1 cellular context compared by ENCODE assay signal in genomic region chr3:134326760-134327593, GRCh38.
A peak's percentile ranks its signal among the peaks of the same experiment; 100 is the strongest.
TF ChIP-seq lines count a peak whose summit lies in the region.

No MANE protein-coding gene starts in this region.

TF ChIP-seq in H1, 55 proteins besides CTCF, POLR2A, EP300 and RAD21 (continued from another document):
- no peak for TF ChIP-seq CBX5 (IDR thresholded peaks at IDR 0.05; ENCODE audit: low read depth, low read length)
- TF ChIP-seq JUN (IDR thresholded peaks at IDR 0.05; ENCODE audit: low read depth, low read length) = no peak
- TF ChIP-seq CHD2 (IDR thresholded peaks at IDR 0.05; ENCODE audit: low read length) = no peak
- TF ChIP-seq CHD7 (IDR thresholded peaks at IDR 0.05; ENCODE audit: insufficient replicate concordance, low read length) = no peak
- TF ChIP-seq TEAD4 (IDR thresholded peaks at IDR 0.05; ENCODE audit: low read depth, low read length) = peak; percentile 99
- no peak for TF ChIP-seq RBBP5 (IDR thresholded peaks at IDR 0.05; ENCODE audit: borderline replicate concordance, low read depth, low read length)
- no peak for TF ChIP-seq SIX5 (IDR thresholded peaks at IDR 0.05; ENCODE audit: low read depth, low read length)
- no peak for TF ChIP-seq KDM5A (IDR thresholded peaks at IDR 0.05; ENCODE audit: low read length)
- TF ChIP-seq USF2 (IDR thresholded peaks at IDR 0.05; ENCODE audit: low read length) = no peak
- TF ChIP-seq TAF1 (IDR thresholded peaks at IDR 0.05; ENCODE audit: low read depth, low read length) = no peak
- TF ChIP-seq HDAC6 (IDR thresholded peaks at IDR 0.05; ENCODE audit: low read depth, low read length) = no peak
- TF ChIP-seq YY1 (IDR thresholded peaks at IDR 0.05; ENCODE audit: low read depth, low read length) = peak; percentile 39; the same call in 1 of the 2 replicates
- no peak for TF ChIP-seq SIN3A (conservative IDR thresholded peaks at IDR 0.05 in 1 of 2, IDR thresholded peaks at IDR 0.05 in 1 of 2; ENCODE audit: low read depth in 1 of 2, low read length in 2 of 2)
- no peak for TF ChIP-seq TCF12 (IDR thresholded peaks at IDR 0.05; ENCODE audit: low read depth, low read length)
- TF ChIP-seq CREB1 (IDR thresholded peaks at IDR 0.05) = no peak
- no peak for TF ChIP-seq E2F6 (IDR thresholded peaks at IDR 0.05)
- TF ChIP-seq GTF2F1 (IDR thresholded peaks at IDR 0.05; ENCODE audit: borderline replicate concordance, low read depth, low read length) = no peak
- no peak for TF ChIP-seq ZNF274 (IDR thresholded peaks at IDR 0.05; ENCODE audit: borderline replicate concordance, extremely low read depth, low read length)
- TF ChIP-seq ATF2 (IDR thresholded peaks at IDR 0.05; ENCODE audit: low read length) = 0 out of 2 replicates have a peak, but pooled peaks have one; percentile 20
- TF ChIP-seq TBP (IDR thresholded peaks at IDR 0.05; ENCODE audit: low read depth, low read length) = 0 out of 2 replicates have a peak, but pooled peaks have one; percentile 20
- peak; percentile 35 for TF ChIP-seq ASH2L (IDR thresholded peaks at IDR 0.05; ENCODE audit: low read length)
- peak; percentile 45; the same call in 1 of the 2 replicates for TF ChIP-seq SP1 (IDR thresholded peaks at IDR 0.05; ENCODE audit: low read depth, low read length)
- TF ChIP-seq ATF3 (IDR thresholded peaks at IDR 0.05; ENCODE audit: insufficient read depth, low read depth, low read length) = no peak
- no peak for TF ChIP-seq BACH1 (IDR thresholded peaks at IDR 0.05; ENCODE audit: low read length)
- no peak for TF ChIP-seq SRF (IDR thresholded peaks at IDR 0.05; ENCODE audit: low read depth, low read length)
- TF ChIP-seq RXRA (IDR thresholded peaks at IDR 0.05; ENCODE audit: insufficient read depth, low read depth, low read length) = no peak
